Comparison of ENCODE assay signal across 9 cellular contexts in the genomic region with DNA sequence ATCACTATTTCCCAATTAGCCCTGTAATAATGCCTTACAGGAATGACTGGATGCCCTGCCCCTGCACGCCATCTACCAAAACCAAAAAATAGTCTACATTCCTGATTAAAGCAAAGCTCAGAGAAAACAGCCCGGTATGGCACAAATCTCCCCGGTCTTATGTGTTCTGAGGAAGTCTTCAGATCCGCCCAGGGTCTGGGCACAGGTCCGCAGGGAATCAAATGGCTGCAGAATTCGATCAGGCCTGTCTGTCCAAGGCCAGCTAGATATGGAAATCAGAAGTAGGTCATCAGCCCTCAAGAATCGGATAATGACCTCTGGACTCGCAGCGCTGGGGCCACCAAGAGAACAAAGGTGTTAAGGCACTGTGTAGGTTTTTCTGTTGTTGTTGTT.
DNase-seq lines count a peak whose midpoint lies in the region; ATAC-seq and TF ChIP-seq lines count a peak whose summit lies in the region.
"Had no signal": no experiment of that assay in that cellular context is flagged by ENCODE, and none has a peak within 500 bp of the region (broad histone marks: within the 10 kb centered on the region; RNA-seq: fewer than 3 reads in every experiment).

No MANE protein-coding gene starts in this region.

- no peaks in the 10 kb centered on the region for H3K27me3 Mint-ChIP-seq in progenitor cell of endocrine pancreas

- WGBS in esophagus muscularis mucosa: 94% methylated on average over 9 of the region's 9 CpGs
- 91% methylated on average over 9 of the region's 9 CpGs for WGBS in prostate gland

- peak overlapping the region in 3 of 4 donors; percentile 2 to 49 (median 15) for H3K27ac ChIP-seq in esophagus muscularis mucosa (replicated peaks in 1 of 4)
- peak overlapping the region in 1 of 2 donors; percentile 58 for H3K27ac ChIP-seq in prostate gland

- no peak overlapping the region for H3K4me3 Mint-ChIP-seq in progenitor cell of endocrine pancreas (ENCODE audit: low read depth)

- H3K4me3 ChIP-seq in Loucy (ENCODE audit: low read length, poor library complexity, severe bottlenecking) (peak overlapping the region; percentile 47), esophagus muscularis mucosa (no peak overlapping the region), prostate gland (no peak overlapping the region)

- H3K4me1 ChIP-seq in Loucy (ENCODE audit: insufficient read depth, low read length, poor library complexity, severe bottlenecking): peaks cover 69% of the 10 kb centered on the region
- H3K4me1 ChIP-seq in esophagus muscularis mucosa: peaks cover 18 to 28% (median 23%) of the 10 kb centered on the region in 4 donors
- H3K4me1 ChIP-seq in prostate gland (replicated peaks): peaks cover 9% of the 10 kb centered on the region

- DNase-seq in CD1c-positive myeloid dendritic cell (ENCODE audit: extremely low spot score): peak; percentile 7
- no peak for DNase-seq in esophagus muscularis mucosa (ENCODE audit: extremely low spot score)
- DNase-seq in progenitor cell of endocrine pancreas (ENCODE audit: low spot score, unreplicated experiment): no peak
- no peak for DNase-seq in prostate gland (ENCODE audit: low spot score)
- DNase-seq in HuH-7 (ENCODE audit: low spot score): no peak
- DNase-seq in NCI-H1092 (lab: John Stamatoyannopoulos, UW): no peak
- DNase-seq: DMS 273 treated with DMSO at 0.1 percent for 48 hours had no signal

- no peaks in the 10 kb centered on the region for H3K9me3 Mint-ChIP-seq in progenitor cell of endocrine pancreas (ENCODE audit: low read depth)

- H3K9me2 ChIP-seq in Loucy (replicated peaks; ENCODE audit: low read depth, low read length): no peaks in the 10 kb centered on the region

- peak overlapping the region; percentile 65 for H3K27ac Mint-ChIP-seq in progenitor cell of endocrine pancreas

- peaks cover 20% of the 10 kb centered on the region for H3K36me3 Mint-ChIP-seq in progenitor cell of endocrine pancreas (ENCODE audit: insufficient read depth)

- intact Hi-C loops in esophagus muscularis mucosa (cut with DNase I) (no loop called here), prostate gland (cut with DNase I) (no loop called here)

- H3K4me2 ChIP-seq in Loucy (ENCODE audit: low read depth, low read length, poor library complexity, severe bottlenecking): peak overlapping the region; percentile 68

- H3K9me3 ChIP-seq in Loucy (ENCODE audit: insufficient read depth, low read depth, low read length): no peaks in the 10 kb centered on the region
- no peaks in the 10 kb centered on the region for H3K9me3 ChIP-seq in esophagus muscularis mucosa
- no peaks in the 10 kb centered on the region for H3K9me3 ChIP-seq in prostate gland

- H3K9ac ChIP-seq in Loucy (ENCODE audit: low read depth, low read length, poor library complexity, severe bottlenecking): peak overlapping the region; percentile 76

- H3K36me3 ChIP-seq in Loucy (ENCODE audit: insufficient read depth, low read length): no peaks in the 10 kb centered on the region
- H3K36me3 ChIP-seq in esophagus muscularis mucosa: peaks cover 0 to 7% (median 0%) of the 10 kb centered on the region in 4 donors
- no peaks in the 10 kb centered on the region for H3K36me3 ChIP-seq in prostate gland

- no peak for ATAC-seq in GM21825 (IDR thresholded peaks at IDR 0.05; ENCODE audit: unreplicated experiment)

- no peaks in the 10 kb centered on the region for H4K20me1 ChIP-seq in Loucy (ENCODE audit: insufficient read depth, low read length, poor library complexity, severe bottlenecking)

- H2AFZ ChIP-seq in Loucy (ENCODE audit: low read length): no peak overlapping the region

- TF ChIP-seq EP300 in esophagus muscularis mucosa (IDR thresholded peaks at IDR 0.05): no peak

- peaks cover 9% of the 10 kb centered on the region; the same call in 1 of the 2 replicates for H3K79me2 ChIP-seq in Loucy (ENCODE audit: insufficient read depth, low read length)

- peaks cover 17% of the 10 kb centered on the region; the same call in 1 of the 2 replicates for H3F3A ChIP-seq in Loucy (ENCODE audit: low read depth)

- TF ChIP-seq POLR2A in esophagus muscularis mucosa (IDR thresholded peaks at IDR 0.05; ENCODE audit: low read depth) (no peak), prostate gland (IDR thresholded peaks at IDR 0.05) (no peak)

- H3K27me3 ChIP-seq in Loucy (ENCODE audit: insufficient read depth, low read length, poor library complexity, severe bottlenecking) (no peaks in the 10 kb centered on the region), esophagus muscularis mucosa (no peaks in the 10 kb centered on the region), prostate gland (replicated peaks; ENCODE audit: insufficient read depth) (no peaks in the 10 kb centered on the region)

- H3K4me1 Mint-ChIP-seq in progenitor cell of endocrine pancreas (ENCODE audit: low read depth): peaks cover 25% of the 10 kb centered on the region

- no peak for TF ChIP-seq CTCF in Loucy (conservative IDR thresholded peaks at IDR 0.05; ENCODE audit: low read length)
- TF ChIP-seq CTCF in esophagus muscularis mucosa (IDR thresholded peaks at IDR 0.05): no peak
- TF ChIP-seq CTCF in progenitor cell of endocrine pancreas (IDR thresholded peaks at IDR 0.05; ENCODE audit: unreplicated experiment): no peak
- no peak for TF ChIP-seq CTCF in prostate gland (IDR thresholded peaks at IDR 0.05)
